Comparison of ENCODE assay signal across 17 cellular contexts in genomic region chr6:54048782-54049181, GRCh38.
A peak's percentile ranks its signal among the peaks of the same experiment; 100 is the strongest.
DNase-seq lines count a peak whose midpoint lies in the region; ATAC-seq and TF ChIP-seq lines count a peak whose summit lies in the region.
"Had no signal": no experiment of that assay in that cellular context is flagged by ENCODE, and none has a peak within 500 bp of the region (broad histone marks: within the 10 kb centered on the region; RNA-seq: fewer than 3 reads in every experiment).

No MANE protein-coding gene starts in this region.

- no peaks in the 10 kb centered on the region for H3K27me3 ChIP-seq in heart left ventricle
- no peaks in the 10 kb centered on the region for H3K27me3 ChIP-seq in heart right ventricle
- H3K27me3 ChIP-seq in right atrium auricular region = no peaks in the 10 kb centered on the region
- H3K27me3 ChIP-seq in skeletal muscle tissue (ENCODE audit: control insufficient read depth in 3 of 3, insufficient read depth in 3 of 3, low read length in 3 of 3) = no peaks in the 10 kb centered on the region
- H3K27me3 ChIP-seq: BLaER1 treated with 17β-estradiol and CSF1 and Interleukin-3, amounts not matched to agents 10 nM and 100 nM had no signal

- peaks cover 0 to 60% (median 14%) of the 10 kb centered on the region in 12 donors for H3K4me1 ChIP-seq in heart left ventricle
- H3K4me1 ChIP-seq in heart right ventricle = peaks cover 0 to 66% (median 18%) of the 10 kb centered on the region in 9 donors
- peaks cover 0 to 18% of the 10 kb centered on the region in 2 donors for H3K4me1 ChIP-seq in right atrium auricular region
- peaks cover 10 to 33% (median 23%) of the 10 kb centered on the region in 3 donors for H3K4me1 ChIP-seq in skeletal muscle tissue (ENCODE audit: control insufficient read depth in 3 of 3, insufficient read depth in 3 of 3, low read length in 3 of 3)

- no peak overlapping the region for H3K9ac ChIP-seq in skeletal muscle tissue (ENCODE audit: low read depth in 1 of 3, low read length in 3 of 3)
- H3K9ac ChIP-seq: BLaER1 treated with 17β-estradiol and CSF1 and Interleukin-3, amounts not matched to agents 10 nM and 100 nM had no signal

- H3K27ac ChIP-seq in heart left ventricle (peak overlapping the region in 9 of 12 donors; percentile 3 to 78 (median 52)), heart right ventricle (peak overlapping the region in 5 of 10 donors; percentile 18 to 84 (median 32)), right atrium auricular region (peak overlapping the region; percentile 0 to 74), skeletal muscle tissue (ENCODE audit: low read depth, low read length) (peak overlapping the region; percentile 14)
- H3K27ac ChIP-seq: 22Rv1; A549; BLaER1 treated with 17β-estradiol and CSF1 and Interleukin-3, amounts not matched to agents 10 nM and 100 nM; C4-2B had no signal

- TF ChIP-seq CTCF in heart left ventricle (IDR thresholded peaks at IDR 0.05) = no peak
- TF ChIP-seq CTCF in heart right ventricle (IDR thresholded peaks at IDR 0.05) = no peak
- no peak for TF ChIP-seq CTCF in right atrium auricular region (IDR thresholded peaks at IDR 0.05)

- DNase-seq in heart left ventricle = no peak
- DNase-seq in heart right ventricle = no peak
- no peak for DNase-seq in right atrium auricular region (ENCODE audit: low spot score)
- no peak for DNase-seq in left ventricle myocardium superior
- no peak for DNase-seq in NCI-H146 (lab: John Stamatoyannopoulos, UW)
- DNase-seq: AML-193; Caco-2; Calu3; CD4-positive, alpha-beta T cell; CD8-positive, alpha-beta T cell; DMS79 treated with DMSO at 0.1 percent for 48 hours; GF-D8 had no signal

- H3K36me3 ChIP-seq in heart left ventricle = no peaks in the 10 kb centered on the region
- no peaks in the 10 kb centered on the region for H3K36me3 ChIP-seq in heart right ventricle
- no peaks in the 10 kb centered on the region for H3K36me3 ChIP-seq in right atrium auricular region
- H3K36me3 ChIP-seq in skeletal muscle tissue (ENCODE audit: control insufficient read depth in 3 of 3, insufficient read depth in 3 of 3, low read length in 3 of 3) = no peaks in the 10 kb centered on the region
- H3K36me3 ChIP-seq: BLaER1 treated with 17β-estradiol and CSF1 and Interleukin-3, amounts not matched to agents 10 nM and 100 nM had no signal

- H3K9me3 ChIP-seq in heart left ventricle = no peaks in the 10 kb centered on the region
- H3K9me3 ChIP-seq in heart right ventricle = no peaks in the 10 kb centered on the region
- H3K9me3 ChIP-seq in right atrium auricular region = no peaks in the 10 kb centered on the region
- H3K9me3 ChIP-seq in skeletal muscle tissue (ENCODE audit: control insufficient read depth in 3 of 3, low read length in 3 of 3) = no peaks in the 10 kb centered on the region
- H3K9me3 ChIP-seq: A549; BLaER1 treated with 17β-estradiol and CSF1 and Interleukin-3, amounts not matched to agents 10 nM and 100 nM; Caco-2 had no signal

- H3K4me3 ChIP-seq in heart left ventricle (no peak overlapping the region), heart right ventricle (no peak overlapping the region), right atrium auricular region (no peak overlapping the region), skeletal muscle tissue (ENCODE audit: low read length in 3 of 3) (no peak overlapping the region)
- H3K4me3 ChIP-seq: A549; BLaER1 treated with 17β-estradiol and CSF1 and Interleukin-3, amounts not matched to agents 10 nM and 100 nM had no signal

- intact Hi-C loops in heart left ventricle (cut with DNase I) = loop anchor here in 1 of 10 donors (10.0 kb wide), 1 partner anchor 526 kb away; no protein-coding TSS in a partner anchor
- intact Hi-C loops in heart right ventricle (cut with DNase I) = no loop called here
- intact Hi-C loops in left ventricle myocardium superior (cut with micrococcal nuclease) = no loop called here

- ATAC-seq in heart left ventricle (no peak), heart right ventricle (no peak), left ventricle myocardium superior (no peak)
- ATAC-seq: A549; CD8-positive, alpha-beta T cell had no signal

- TF ChIP-seq POLR2A in heart left ventricle (IDR thresholded peaks at IDR 0.05) = no peak
